In the genomic region with DNA sequence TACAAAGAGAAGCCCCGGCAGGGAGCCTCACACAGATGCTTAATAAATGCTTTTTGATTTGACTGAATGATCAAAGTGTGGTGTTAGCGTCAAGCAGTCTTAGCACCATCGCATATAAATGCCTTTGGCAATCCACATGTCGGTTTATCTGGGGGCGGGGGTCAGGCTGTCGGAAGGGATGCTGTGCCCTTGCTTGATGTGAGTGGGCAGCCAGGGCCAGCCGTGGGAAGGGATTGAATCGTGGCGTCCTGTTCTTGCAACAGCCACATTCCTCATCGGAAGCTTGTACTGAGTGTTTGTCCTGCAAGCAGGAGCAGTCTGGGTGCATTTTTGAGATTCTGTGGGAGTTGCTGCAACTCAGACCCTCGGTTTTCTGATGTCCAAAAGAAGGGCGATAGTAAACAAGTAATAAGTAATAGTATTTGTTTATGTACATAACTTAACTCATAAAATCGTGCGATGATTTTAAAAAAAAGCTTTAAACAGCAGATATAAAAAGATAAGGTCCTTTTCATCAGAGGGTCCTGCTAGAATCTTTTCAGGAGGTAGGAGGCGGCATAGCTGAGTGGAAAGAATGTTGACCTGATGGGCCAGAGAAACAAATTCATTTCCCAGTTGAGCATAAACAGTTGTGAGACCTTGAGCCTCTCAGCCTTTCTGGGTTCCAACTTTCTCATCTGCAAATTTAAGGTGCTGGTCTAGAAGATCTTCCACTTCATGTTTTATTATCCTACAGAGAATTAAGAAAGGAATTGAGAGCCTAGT, we compare ENCODE assay signal across 13 cellular contexts.
DNase-seq lines count a peak whose midpoint lies in the region; ATAC-seq and TF ChIP-seq lines count a peak whose summit lies in the region.
"Had no signal": no experiment of that assay in that cellular context is flagged by ENCODE, and none has a peak within 500 bp of the region (broad histone marks: within the 10 kb centered on the region; RNA-seq: fewer than 3 reads in every experiment).

No MANE protein-coding gene starts in this region.

- TF ChIP-seq CTCF in AG04450 (IDR thresholded peaks at IDR 0.05; ENCODE audit: low read depth, low read length) (0 out of 2 replicates have a peak, but pooled peaks have one; percentile 30), WTC11 (IDR thresholded peaks at IDR 0.05) (no peak), gastroesophageal sphincter (IDR thresholded peaks at IDR 0.05) (peak in 1 of 4 experiments; percentile 10)

- TF ChIP-seq POLR2A in gastroesophageal sphincter (IDR thresholded peaks at IDR 0.05) = no peak

- CTCF ChIA-PET in AG04450 (lab: Charles Lee) = interaction anchor here (1.1 to 3.4 kb wide), 2 partner anchors 144 to 279 kb away, joined by 3 to 17 read pairs; no protein-coding TSS in a partner anchor
- CTCF ChIA-PET in WTC11 (lab: Charles Lee) = interaction anchor here (0.8 to 1.3 kb wide), 2 partner anchors 88 to 384 kb away, joined by 3 to 10 read pairs; no protein-coding TSS in a partner anchor

- H3K27me3 Mint-ChIP-seq in WTC11 (ENCODE audit: low read depth) = peaks cover 11% of the 10 kb centered on the region

- H3K27ac Mint-ChIP-seq in WTC11 = peak overlapping the region; percentile 10; the same call in 1 of the 2 replicates
- H3K27ac Mint-ChIP-seq: B cell had no signal

- no peak for TF ChIP-seq EP300 in gastroesophageal sphincter (IDR thresholded peaks at IDR 0.05)

- POLR2A ChIA-PET in AG04450 (lab: Yijun Ruan, JAX) (interaction anchor here (0.5 to 0.9 kb wide), 2 partner anchors 384 to 388 kb away, joined by 4 to 9 read pairs; no protein-coding TSS in a partner anchor), WTC11 (lab: Charles Lee) (no interaction called here)

- peaks cover 28% of the 10 kb centered on the region for H3K4me1 Mint-ChIP-seq in WTC11
- H3K4me1 Mint-ChIP-seq: B cell had no signal

- H3K9me3 Mint-ChIP-seq in WTC11 = no peaks in the 10 kb centered on the region

- H3K9me3 ChIP-seq in AG04450 (ENCODE audit: control insufficient read depth, insufficient read depth, low read length) (no peaks in the 10 kb centered on the region), gastroesophageal sphincter (no peaks in the 10 kb centered on the region)
- H3K9me3 ChIP-seq: breast epithelium had no signal

- WGBS in gastroesophageal sphincter (ENCODE audit: low coverage in 1 of 2), 2 donors = 45 to 50% methylated on average over 6 to 10 of the region's 15 CpGs

- H3K4me1 ChIP-seq in gastroesophageal sphincter = peaks cover 4 to 46% (median 18%) of the 10 kb centered on the region in 3 donors
- H3K4me1 ChIP-seq: breast epithelium had no signal

- DNase-seq in AG04450 (ENCODE audit: low read depth, low spot score) (no peak), WTC11 (ENCODE audit: low spot score) (peak; percentile 29), occipital lobe (lab: John Stamatoyannopoulos, UW) (peak; percentile 6), NCI-H82 (lab: John Stamatoyannopoulos, UW) (no peak), NCI-H2107 treated with DMSO at 0.1 percent for 48 hours (lab: John Stamatoyannopoulos, UW; ENCODE audit: unreplicated experiment) (no peak)
- DNase-seq: NCI-H2029, SHP77 had no signal

- H3K27ac ChIP-seq in AG04450 (ENCODE audit: low read depth, low read length) (peak overlapping the region; percentile 41), gastroesophageal sphincter (peak overlapping the region; percentile 47 to 76 (median 62))

- H3K36me3 Mint-ChIP-seq in WTC11 = no peaks in the 10 kb centered on the region

- no peak overlapping the region; the same call in 1 of the 2 replicates for H3K4me3 Mint-ChIP-seq in WTC11
- H3K4me3 Mint-ChIP-seq: B cell had no signal

- H3K4me3 ChIP-seq in AG04450 (ENCODE audit: low read depth, low read length) (no peak overlapping the region), gastroesophageal sphincter (no peak overlapping the region)
- H3K4me3 ChIP-seq: GM12878 had no signal

- ATAC-seq in WTC11 = peak; percentile 72
- peak; percentile 62 for ATAC-seq in gastroesophageal sphincter
- ATAC-seq in GM21576 (IDR thresholded peaks at IDR 0.05; ENCODE audit: unreplicated experiment) = no peak
- no peak for ATAC-seq in HG03039 (IDR thresholded peaks at IDR 0.05; ENCODE audit: unreplicated experiment)
- ATAC-seq: GM12878 had no signal

- H3K27me3 ChIP-seq in AG04450 (ENCODE audit: control insufficient read depth, insufficient read depth, low read length) (peaks cover 2% of the 10 kb centered on the region), gastroesophageal sphincter (no peaks in the 10 kb centered on the region)
- H3K27me3 ChIP-seq: breast epithelium had no signal

- no peaks in the 10 kb centered on the region for H3K36me3 ChIP-seq in gastroesophageal sphincter
- H3K36me3 ChIP-seq: breast epithelium had no signal

TF ChIP-seq in WTC11, 78 proteins besides CTCF, POLR2A, EP300 and RAD21 (continues in another document):
- TF ChIP-seq JAZF1 (CRISPR knock-in tag; IDR thresholded peaks at IDR 0.05) = no peak
- no peak for TF ChIP-seq SP1 (CRISPR knock-in tag; conservative IDR thresholded peaks at IDR 0.05)
- no peak for TF ChIP-seq RORB (CRISPR knock-in tag; IDR thresholded peaks at IDR 0.05)
- no peak for TF ChIP-seq E2F5 (CRISPR knock-in tag; IDR thresholded peaks at IDR 0.05)
- TF ChIP-seq FOXP4 (CRISPR knock-in tag; IDR thresholded peaks at IDR 0.05) = no peak
- TF ChIP-seq MLX (CRISPR knock-in tag; IDR thresholded peaks at IDR 0.05) = no peak
- TF ChIP-seq, protein P1, sequence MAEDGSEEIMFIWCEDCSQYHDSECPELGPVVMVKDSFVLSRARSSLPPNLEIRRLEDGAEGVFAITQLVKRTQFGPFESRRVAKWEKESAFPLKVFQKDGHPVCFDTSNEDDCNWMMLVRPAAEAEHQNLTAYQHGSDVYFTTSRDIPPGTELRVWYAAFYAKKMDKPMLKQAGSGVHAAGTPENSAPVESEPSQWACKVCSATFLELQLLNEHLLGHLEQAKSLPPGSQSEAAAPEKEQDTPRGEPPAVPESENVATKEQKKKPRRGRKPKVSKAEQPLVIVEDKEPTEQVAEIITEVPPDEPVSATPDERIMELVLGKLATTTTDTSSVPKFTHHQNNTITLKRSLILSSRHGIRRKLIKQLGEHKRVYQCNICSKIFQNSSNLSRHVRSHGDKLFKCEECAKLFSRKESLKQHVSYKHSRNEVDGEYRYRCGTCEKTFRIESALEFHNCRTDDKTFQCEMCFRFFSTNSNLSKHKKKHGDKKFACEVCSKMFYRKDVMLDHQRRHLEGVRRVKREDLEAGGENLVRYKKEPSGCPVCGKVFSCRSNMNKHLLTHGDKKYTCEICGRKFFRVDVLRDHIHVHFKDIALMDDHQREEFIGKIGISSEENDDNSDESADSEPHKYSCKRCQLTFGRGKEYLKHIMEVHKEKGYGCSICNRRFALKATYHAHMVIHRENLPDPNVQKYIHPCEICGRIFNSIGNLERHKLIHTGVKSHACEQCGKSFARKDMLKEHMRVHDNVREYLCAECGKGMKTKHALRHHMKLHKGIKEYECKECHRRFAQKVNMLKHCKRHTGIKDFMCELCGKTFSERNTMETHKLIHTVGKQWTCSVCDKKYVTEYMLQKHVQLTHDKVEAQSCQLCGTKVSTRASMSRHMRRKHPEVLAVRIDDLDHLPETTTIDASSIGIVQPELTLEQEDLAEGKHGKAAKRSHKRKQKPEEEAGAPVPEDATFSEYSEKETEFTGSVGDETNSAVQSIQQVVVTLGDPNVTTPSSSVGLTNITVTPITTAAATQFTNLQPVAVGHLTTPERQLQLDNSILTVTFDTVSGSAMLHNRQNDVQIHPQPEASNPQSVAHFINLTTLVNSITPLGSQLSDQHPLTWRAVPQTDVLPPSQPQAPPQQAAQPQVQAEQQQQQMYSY (CRISPR knock-in tag; IDR thresholded peaks at IDR 0.05) = no peak
- no peak for TF ChIP-seq ESRRA (CRISPR knock-in tag; IDR thresholded peaks at IDR 0.05; ENCODE audit: borderline replicate concordance)
- TF ChIP-seq FOXJ3 (CRISPR knock-in tag; IDR thresholded peaks at IDR 0.05; ENCODE audit: borderline replicate concordance) = no peak
- TF ChIP-seq, protein P2, sequence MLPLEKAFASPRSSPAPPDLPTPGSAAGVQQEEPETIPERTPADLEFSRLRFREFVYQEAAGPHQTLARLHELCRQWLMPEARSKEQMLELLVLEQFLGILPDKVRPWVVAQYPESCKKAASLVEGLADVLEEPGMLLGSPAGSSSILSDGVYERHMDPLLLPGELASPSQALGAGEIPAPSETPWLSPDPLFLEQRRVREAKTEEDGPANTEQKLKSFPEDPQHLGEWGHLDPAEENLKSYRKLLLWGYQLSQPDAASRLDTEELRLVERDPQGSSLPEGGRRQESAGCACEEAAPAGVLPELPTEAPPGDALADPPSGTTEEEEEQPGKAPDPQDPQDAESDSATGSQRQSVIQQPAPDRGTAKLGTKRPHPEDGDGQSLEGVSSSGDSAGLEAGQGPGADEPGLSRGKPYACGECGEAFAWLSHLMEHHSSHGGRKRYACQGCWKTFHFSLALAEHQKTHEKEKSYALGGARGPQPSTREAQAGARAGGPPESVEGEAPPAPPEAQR (CRISPR knock-in tag; IDR thresholded peaks at IDR 0.05) = no peak

Comparison
In these comparisons a context has a peak if more than half of its experiments do, and no peak if none do; other contexts are left out.
1. DNase-seq: peak in WTC11 (single experiment) and occipital lobe (single experiment); none in AG04450 (single experiment), NCI-H82 (single experiment) and NCI-H2107 treated with DMSO at 0.1 percent for 48 hours (single experiment).
2. ATAC-seq: peak in WTC11 (single experiment) and gastroesophageal sphincter (single experiment); none in GM21576 (single experiment) and HG03039 (single experiment).